10 cellular contexts compared by ENCODE assay signal in the genomic region with DNA sequence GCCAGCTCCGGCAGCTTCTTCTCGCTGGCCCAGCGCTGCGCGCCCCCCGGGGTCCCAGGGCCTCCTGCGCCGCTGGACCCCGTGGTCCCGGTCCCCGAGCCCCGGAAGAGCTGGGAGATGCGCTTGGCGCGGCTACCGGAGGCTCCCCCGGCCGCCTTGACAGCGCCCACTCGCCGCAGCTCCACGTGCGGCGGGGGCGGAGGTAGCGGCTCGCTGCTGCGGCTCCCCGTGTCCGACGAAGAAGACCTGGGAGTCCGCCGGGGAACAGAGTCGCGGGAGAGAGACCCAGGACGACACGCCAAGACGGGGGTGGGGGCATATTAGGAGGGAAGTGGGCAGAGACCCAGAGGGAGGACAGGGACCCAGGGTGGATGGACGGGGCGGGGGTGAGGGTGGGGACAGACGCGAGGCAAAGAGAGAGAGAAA. TPM values are rescaled to one million over a fixed set of nuclear protein-coding genes. Genes with fewer than 3 reads are reported as not detected.
A peak's percentile ranks its signal among the peaks of the same experiment; 100 is the strongest.
DNase-seq lines count a peak whose midpoint lies in the region; ATAC-seq and TF ChIP-seq lines count a peak whose summit lies in the region.
"Had no signal": no experiment of that assay in that cellular context is flagged by ENCODE, and none has a peak within 500 bp of the region (broad histone marks: within the 10 kb centered on the region; RNA-seq: fewer than 3 reads in every experiment).

No MANE protein-coding gene starts in this region.

- no peak for DNase-seq in Calu3
- no peak for DNase-seq in PC-9
- no peak for DNase-seq in MM.1S
- DNase-seq in HEK293T (ENCODE audit: extremely low spot score), result no peak
- DNase-seq in stimulated activated CD8-positive, alpha-beta memory T cell treated with anti-CD3 and anti-CD28 coated beads, Interleukin-4, amount 100 ng/mL, for 48 hours, result no peak

- POLR2A ChIA-PET in PC-9 (lab: Charles Lee; ENCODE audit: unreplicated experiment), result no interaction called here
- POLR2A ChIA-PET in HEK293T (lab: Yijun Ruan, JAX), result interaction anchor here (1.1 to 3.0 kb wide), 7 partner anchors 11 to 120 kb away, joined by 3 to 17 read pairs (median 4); a partner anchor contains a TSS

- CTCF ChIA-PET in Calu3 (lab: Charles Lee), result interaction anchor here (0.6 to 2.3 kb wide), 10 partner anchors 18 to 253 kb away, joined by 3 to 15 read pairs (median 5); a partner anchor contains a TSS
- CTCF ChIA-PET in PC-9 (lab: Charles Lee), result interaction anchor here (0.6 to 1.2 kb wide), 3 partner anchors 8 to 330 kb away, joined by 3 to 4 read pairs (median 4); a partner anchor contains a TSS
- CTCF ChIA-PET in HEK293T (lab: Yijun Ruan, JAX), result interaction anchor here (0.5 to 1.4 kb wide), 4 partner anchors 49 to 1886 kb away, joined by 3 to 4 read pairs (median 4); no protein-coding TSS in a partner anchor

- ATAC-seq in esophagus mucosa (peak; percentile 0), HG02623 (IDR thresholded peaks at IDR 0.05; ENCODE audit: unreplicated experiment) (no peak)

- peak overlapping the region; percentile 85 for H2AFZ ChIP-seq in PC-9
- peak overlapping the region; percentile 92 for H2AFZ ChIP-seq in parathyroid adenoma
- H2AFZ ChIP-seq in MM.1S (ENCODE audit: low read length), result no peak overlapping the region

- TF ChIP-seq CTCF in Calu3 (IDR thresholded peaks at IDR 0.05; ENCODE audit: unreplicated experiment) (no peak), PC-9 (conservative IDR thresholded peaks at IDR 0.05) (no peak), parathyroid adenoma (IDR thresholded peaks at IDR 0.05) (no peak), MM.1S (IDR thresholded peaks at IDR 0.05; ENCODE audit: low read length) (no peak)

- intact Hi-C loops in Calu3 (cut with micrococcal nuclease; ENCODE audit: unreplicated experiment), result loop anchor here (5.0 kb wide), 1 partner anchor 62 kb away; no protein-coding TSS in a partner anchor
- intact Hi-C loops in PC-9 (cut with micrococcal nuclease; ENCODE audit: unreplicated experiment), result loop anchor here (2.0 to 5.0 kb wide), 3 partner anchors 13 to 102 kb away; a partner anchor contains a TSS

- H3K4me3 Mint-ChIP-seq in Calu3 (ENCODE audit: low read depth, unreplicated experiment), result peak overlapping the region; percentile 26
- H3K4me3 Mint-ChIP-seq: stimulated activated naive CD8-positive, alpha-beta T cell treated with anti-CD3 and anti-CD28 coated beads, Interleukin-15, Interleukin-2, amounts not matched to agents 100 ng/mL and 50 ng/mL, for 24 hours had no signal

- peaks cover 27% of the 10 kb centered on the region for H3K27me3 Mint-ChIP-seq in Calu3 (ENCODE audit: unreplicated experiment)

- no peak overlapping the region for H3K27ac ChIP-seq in PC-9
- H3K27ac ChIP-seq in parathyroid adenoma, result peak overlapping the region; percentile 24
- no peak overlapping the region for H3K27ac ChIP-seq in MM.1S (ENCODE audit: low read length)

- no peaks in the 10 kb centered on the region for H3K9me3 Mint-ChIP-seq in Calu3 (ENCODE audit: low read depth, unreplicated experiment)
- H3K9me3 Mint-ChIP-seq: stimulated activated naive CD8-positive, alpha-beta T cell treated with anti-CD3 and anti-CD28 coated beads, Interleukin-15, Interleukin-2, amounts not matched to agents 100 ng/mL and 50 ng/mL, for 24 hours had no signal

- H3K4me1 Mint-ChIP-seq in Calu3 (ENCODE audit: low read depth, unreplicated experiment), result peaks cover 8% of the 10 kb centered on the region

- H3F3A ChIP-seq in PC-9 (ENCODE audit: insufficient read depth, low read depth) (peaks cover 15% of the 10 kb centered on the region), MM.1S (ENCODE audit: insufficient read depth, low read length) (no peaks in the 10 kb centered on the region)

- H3K27ac Mint-ChIP-seq in Calu3 (ENCODE audit: unreplicated experiment), result no peak overlapping the region
- H3K27ac Mint-ChIP-seq: stimulated activated naive CD8-positive, alpha-beta T cell treated with anti-CD3 and anti-CD28 coated beads, Interleukin-15, Interleukin-2, amounts not matched to agents 100 ng/mL and 50 ng/mL, for 24 hours had no signal

- H3K79me2 ChIP-seq in PC-9 (ENCODE audit: low read depth) (no peaks in the 10 kb centered on the region), parathyroid adenoma (no peaks in the 10 kb centered on the region), MM.1S (ENCODE audit: low read length) (no peaks in the 10 kb centered on the region)

- BruUV-seq in Calu3 (replicated peaks; lab: Mats Ljungman, UMichigan), result no TSS peak
- no TSS peak for BruUV-seq in PC-9 (replicated peaks; lab: Mats Ljungman, UMichigan)

- H3K4me2 ChIP-seq in PC-9, result peak overlapping the region; percentile 80
- peak overlapping the region; percentile 54 for H3K4me2 ChIP-seq in parathyroid adenoma (ENCODE audit: low read length)
- no peak overlapping the region for H3K4me2 ChIP-seq in MM.1S (ENCODE audit: low read depth, low read length)

- H3K36me3 ChIP-seq in PC-9 (ENCODE audit: low read depth) (no peaks in the 10 kb centered on the region), parathyroid adenoma (ENCODE audit: control insufficient read depth, insufficient read depth, low read length) (no peaks in the 10 kb centered on the region), MM.1S (replicated peaks; ENCODE audit: insufficient read depth, low read length) (no peaks in the 10 kb centered on the region)

- no peaks in the 10 kb centered on the region for H4K20me1 ChIP-seq in PC-9 (ENCODE audit: insufficient read depth)
- H4K20me1 ChIP-seq in MM.1S (ENCODE audit: insufficient read depth, low read length), result no peaks in the 10 kb centered on the region

- H3K36me3 Mint-ChIP-seq in Calu3 (ENCODE audit: insufficient read depth, unreplicated experiment), result peaks cover 17% of the 10 kb centered on the region

- H3K4me1 ChIP-seq in PC-9 (replicated peaks; ENCODE audit: insufficient read depth) (no peaks in the 10 kb centered on the region; the same call in 1 of the 2 replicates), parathyroid adenoma (no peaks in the 10 kb centered on the region), MM.1S (ENCODE audit: low read length) (no peaks in the 10 kb centered on the region)

- H3K9ac ChIP-seq in parathyroid adenoma (peak overlapping the region; percentile 17), MM.1S (ENCODE audit: low read length) (no peak overlapping the region)

- H3K9me3 ChIP-seq in PC-9 (ENCODE audit: insufficient read depth, low read depth), result no peaks in the 10 kb centered on the region
- no peaks in the 10 kb centered on the region for H3K9me3 ChIP-seq in parathyroid adenoma (ENCODE audit: control insufficient read depth, low read length)
- H3K9me3 ChIP-seq in MM.1S (replicated peaks; ENCODE audit: insufficient read depth, low read length), result no peaks in the 10 kb centered on the region

- H3K4me3 ChIP-seq in PC-9 (peak overlapping the region; percentile 58; the same call in 1 of the 2 replicates), parathyroid adenoma (ENCODE audit: low read depth, low read length) (peak overlapping the region; percentile 41), MM.1S (ENCODE audit: low read length) (no peak overlapping the region)

- H3K27me3 ChIP-seq in PC-9 (ENCODE audit: insufficient read depth, low read depth) (no peaks in the 10 kb centered on the region), parathyroid adenoma (ENCODE audit: control insufficient read depth, insufficient read depth, low read length) (no peaks in the 10 kb centered on the region), MM.1S (replicated peaks; ENCODE audit: insufficient read depth, low read length) (peaks cover 63% of the 10 kb centered on the region)

- H3K9me2 ChIP-seq in PC-9 (ENCODE audit: insufficient read depth) (no peaks in the 10 kb centered on the region), MM.1S (replicated peaks; ENCODE audit: insufficient read depth, low read length) (no peaks in the 10 kb centered on the region)

TF ChIP-seq in HEK293T, 16 proteins besides CTCF, POLR2A, EP300 and RAD21:
- TF ChIP-seq, protein P1, sequence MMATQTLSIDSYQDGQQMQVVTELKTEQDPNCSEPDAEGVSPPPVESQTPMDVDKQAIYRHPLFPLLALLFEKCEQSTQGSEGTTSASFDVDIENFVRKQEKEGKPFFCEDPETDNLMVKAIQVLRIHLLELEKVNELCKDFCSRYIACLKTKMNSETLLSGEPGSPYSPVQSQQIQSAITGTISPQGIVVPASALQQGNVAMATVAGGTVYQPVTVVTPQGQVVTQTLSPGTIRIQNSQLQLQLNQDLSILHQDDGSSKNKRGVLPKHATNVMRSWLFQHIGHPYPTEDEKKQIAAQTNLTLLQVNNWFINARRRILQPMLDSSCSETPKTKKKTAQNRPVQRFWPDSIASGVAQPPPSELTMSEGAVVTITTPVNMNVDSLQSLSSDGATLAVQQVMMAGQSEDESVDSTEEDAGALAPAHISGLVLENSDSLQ (IDR thresholded peaks at IDR 0.05), result no peak
- TF ChIP-seq LEF1 (IDR thresholded peaks at IDR 0.05; ENCODE audit: borderline replicate concordance) (no peak), CTBP1 (IDR thresholded peaks at IDR 0.05; ENCODE audit: borderline replicate concordance) (no peak), TARDBP (IDR thresholded peaks at IDR 0.05) (no peak), BHLHE40 (IDR thresholded peaks at IDR 0.05; ENCODE audit: borderline replicate concordance) (no peak), ARNT (IDR thresholded peaks at IDR 0.05) (no peak), L3MBTL2 (conservative IDR thresholded peaks at IDR 0.05) (no peak), FOXA1 (IDR thresholded peaks at IDR 0.05) (no peak), FOXM1 (IDR thresholded peaks at IDR 0.05; ENCODE audit: borderline replicate concordance) (no peak), SUZ12 (IDR thresholded peaks at IDR 0.05) (no peak), ZNF384 (IDR thresholded peaks at IDR 0.05) (no peak), NFRKB (IDR thresholded peaks at IDR 0.05) (no peak), SP1 (IDR thresholded peaks at IDR 0.05) (no peak), FOXK2 (IDR thresholded peaks at IDR 0.05) (no peak), ELF4 (IDR thresholded peaks at IDR 0.05) (no peak)

RNA-seq across cellular contexts. Expression of a gene that starts 1.0 kb away (rescaled TPM):
- 0.09 and 0.29 TPM in 2 replicates for total RNA-seq in Calu3 (2022)
- total RNA-seq in PC-9 (2021), result 1.3 and 1.4 TPM in 2 replicates
- total RNA-seq in esophagus mucosa, result 7.3 TPM

RNA-seq across cellular contexts. Expression of a gene that starts 7.3 kb away (rescaled TPM):
- 0.31 and 0.42 TPM in 2 replicates for total RNA-seq in Calu3 (2022)
- total RNA-seq in PC-9 (2021), result 2.2 and 3.0 TPM in 2 replicates
- 1.3 TPM for total RNA-seq in esophagus mucosa
- total RNA-seq: activated CD8-positive, alpha-beta memory T cell treated with anti-CD3 and anti-CD28 coated beads for 36 hours had no signal

RNA-seq across cellular contexts. Expression of a gene that starts 13.0 kb away (rescaled TPM):
- total RNA-seq in Calu3 (2022) (2.6 and 2.9 TPM in 2 replicates), PC-9 (2021) (7.9 and 9.6 TPM in 2 replicates), esophagus mucosa (6.1 TPM)

RNA-seq across cellular contexts. Expression of a gene that starts 15.9 kb away (rescaled TPM):
- total RNA-seq in Calu3 (2022) (not detected in 2 replicates), PC-9 (2021) (0.41 and 0.78 TPM in 2 replicates), esophagus mucosa (not detected)
- total RNA-seq: activated CD8-positive, alpha-beta memory T cell treated with anti-CD3 and anti-CD28 coated beads for 36 hours had no signal

RNA-seq across cellular contexts. Expression of a gene that starts 19.9 kb away (rescaled TPM):
- total RNA-seq in Calu3 (2022) (1.7 TPM in 2 replicates), PC-9 (2021) (2.6 and 3.9 TPM in 2 replicates), esophagus mucosa (0.56 TPM)
